Comparison of ENCODE assay signal across 11 cellular contexts in genomic region chr5:173396311-173396993, GRCh38.
DNase-seq lines count a peak whose midpoint lies in the region; ATAC-seq and TF ChIP-seq lines count a peak whose summit lies in the region.
"Had no signal": no experiment of that assay in that cellular context is flagged by ENCODE, and none has a peak within 500 bp of the region (broad histone marks: within the 10 kb centered on the region; RNA-seq: fewer than 3 reads in every experiment).

No MANE protein-coding gene starts in this region.

- H3K4me1 ChIP-seq in right atrium auricular region (no peaks in the 10 kb centered on the region), SK-N-SH (ENCODE audit: control insufficient read depth in 1 of 2, insufficient read depth in 2 of 2, low read depth in 1 of 2, low read length in 1 of 2) (no peaks in the 10 kb centered on the region)
- H3K4me1 ChIP-seq: parathyroid adenoma had no signal

- CTCF ChIA-PET in SK-N-SH (lab: Yijun Ruan, JAX), result interaction anchor here (1.2 kb wide), 1 partner anchor 11 kb away, joined by 3 read pairs; no protein-coding TSS in a partner anchor

- H3K9me3 ChIP-seq in right atrium auricular region, result peaks cover 0 to 3% of the 10 kb centered on the region in 2 donors
- H3K9me3 ChIP-seq in SK-N-SH, result no peaks in the 10 kb centered on the region

- peak; percentile 10 for ATAC-seq in Right ventricle myocardium superior (ENCODE audit: poor library complexity)
- ATAC-seq in GM21423 (IDR thresholded peaks at IDR 0.05; ENCODE audit: unreplicated experiment), result no peak

- POLR2A ChIA-PET in SK-N-SH (lab: Yijun Ruan, JAX), result no interaction called here

- H2AFZ ChIP-seq in SK-N-SH (ENCODE audit: low read depth), result no peak overlapping the region
- H2AFZ ChIP-seq: parathyroid adenoma had no signal

- H3K4me3 ChIP-seq in right atrium auricular region (no peak overlapping the region), SK-N-SH (ENCODE audit: low read depth in 2 of 2, low read length in 1 of 2) (no peak overlapping the region)

- DNase-seq in Right ventricle myocardium superior, result no peak
- DNase-seq in right atrium auricular region (ENCODE audit: low spot score), result no peak
- peak; percentile 44 for DNase-seq in SK-N-SH
- peak; percentile 30 to 50 for DNase-seq in hippocampal formation (lab: John Stamatoyannopoulos, UW)
- no peak for DNase-seq in stimulated activated CD4-positive, alpha-beta T cell treated with anti-CD3 and anti-CD28 coated beads, Interleukin-1b, Interleukin-23, amount 100 ng/mL, for 48 hours
- DNase-seq in NK-92 (lab: John Stamatoyannopoulos, UW; ENCODE audit: unreplicated experiment), result no peak
- no peak for DNase-seq in activated CD4-positive, CD25-positive, alpha-beta regulatory T cell treated with anti-CD3 and anti-CD28 coated beads, Interleukin-2, amount 50 U/mL, for 72 hours
- DNase-seq: CD8-positive, alpha-beta memory T cell; NCI-H345 had no signal

- no peak overlapping the region for H3K4me2 ChIP-seq in SK-N-SH

- no peak for TF ChIP-seq RAD21 in SK-N-SH (IDR thresholded peaks at IDR 0.05; ENCODE audit: low read length)

- no peaks in the 10 kb centered on the region for H3K36me3 ChIP-seq in right atrium auricular region
- no peaks in the 10 kb centered on the region for H3K36me3 ChIP-seq in SK-N-SH (replicated peaks in 1 of 2; ENCODE audit: control insufficient read depth in 1 of 2, insufficient read depth in 2 of 2, low read length in 1 of 2)

- H3K27me3 ChIP-seq in right atrium auricular region (no peaks in the 10 kb centered on the region), SK-N-SH (ENCODE audit: insufficient read depth) (no peaks in the 10 kb centered on the region; the same call in 1 of the 2 replicates)

- intact Hi-C loops in Right ventricle myocardium superior (cut with DNase I), result no loop called here

- 49% methylated on average over 8 of the region's 14 CpGs for WGBS in SK-N-SH (ENCODE audit: low lambda C conversion rate)

- no peaks in the 10 kb centered on the region for H3K9me2 ChIP-seq in SK-N-SH

- no peak for TF ChIP-seq CTCF in right atrium auricular region (IDR thresholded peaks at IDR 0.05)
- no peak; the same call in 1 of the 2 replicates for TF ChIP-seq CTCF in SK-N-SH (IDR thresholded peaks at IDR 0.05)

- H3K9ac ChIP-seq in SK-N-SH, result no peak overlapping the region
- H3K9ac ChIP-seq: parathyroid adenoma had no signal

- no peaks in the 10 kb centered on the region for H3K79me2 ChIP-seq in SK-N-SH (ENCODE audit: insufficient read depth)
- H3K79me2 ChIP-seq: parathyroid adenoma had no signal

- H3F3A ChIP-seq in SK-N-SH (replicated peaks; ENCODE audit: insufficient read depth), result no peaks in the 10 kb centered on the region

- TF ChIP-seq EP300 in SK-N-SH (IDR thresholded peaks at IDR 0.05; ENCODE audit: borderline replicate concordance in 1 of 2, low read depth in 1 of 2, low read length in 1 of 2), result no peak

- H3K27ac ChIP-seq in right atrium auricular region (no peak overlapping the region), SK-N-SH (ENCODE audit: low read depth in 2 of 2, low read length in 1 of 2) (no peak overlapping the region)
- H3K27ac ChIP-seq: parathyroid adenoma had no signal

- no peaks in the 10 kb centered on the region for H4K20me1 ChIP-seq in SK-N-SH (ENCODE audit: insufficient read depth)

TF ChIP-seq in SK-N-SH, 30 proteins besides CTCF, POLR2A, EP300 and RAD21:
- TF ChIP-seq, protein P1, sequence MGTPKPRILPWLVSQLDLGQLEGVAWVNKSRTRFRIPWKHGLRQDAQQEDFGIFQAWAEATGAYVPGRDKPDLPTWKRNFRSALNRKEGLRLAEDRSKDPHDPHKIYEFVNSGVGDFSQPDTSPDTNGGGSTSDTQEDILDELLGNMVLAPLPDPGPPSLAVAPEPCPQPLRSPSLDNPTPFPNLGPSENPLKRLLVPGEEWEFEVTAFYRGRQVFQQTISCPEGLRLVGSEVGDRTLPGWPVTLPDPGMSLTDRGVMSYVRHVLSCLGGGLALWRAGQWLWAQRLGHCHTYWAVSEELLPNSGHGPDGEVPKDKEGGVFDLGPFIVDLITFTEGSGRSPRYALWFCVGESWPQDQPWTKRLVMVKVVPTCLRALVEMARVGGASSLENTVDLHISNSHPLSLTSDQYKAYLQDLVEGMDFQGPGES (IDR thresholded peaks at IDR 0.05; ENCODE audit: low read depth, low read length), result no peak
- TF ChIP-seq RCOR1 (IDR thresholded peaks at IDR 0.05; ENCODE audit: low read length), result no peak
- TF ChIP-seq FOXM1 (IDR thresholded peaks at IDR 0.05; ENCODE audit: low read depth), result no peak
- no peak for TF ChIP-seq SMC3 (IDR thresholded peaks at IDR 0.05; ENCODE audit: low read depth, low read length)
- TF ChIP-seq USF1 (IDR thresholded peaks at IDR 0.05; ENCODE audit: borderline replicate concordance, low read depth), result no peak
- TF ChIP-seq SIN3A (IDR thresholded peaks at IDR 0.05; ENCODE audit: borderline replicate concordance, low read depth, low read length), result no peak
- TF ChIP-seq CHD2 (IDR thresholded peaks at IDR 0.05; ENCODE audit: low read length, partially characterized antibody), result no peak
- no peak for TF ChIP-seq JUND (IDR thresholded peaks at IDR 0.05)
- no peak for TF ChIP-seq POLR2AphosphoS5 (IDR thresholded peaks at IDR 0.05; ENCODE audit: low read depth, low read length)
- TF ChIP-seq ELF1 (IDR thresholded peaks at IDR 0.05), result no peak
- TF ChIP-seq RXRA (IDR thresholded peaks at IDR 0.05; ENCODE audit: borderline replicate concordance, low read depth), result no peak
- TF ChIP-seq MEF2A (IDR thresholded peaks at IDR 0.05; ENCODE audit: borderline replicate concordance, low read depth), result no peak
- no peak for TF ChIP-seq NRF1 (IDR thresholded peaks at IDR 0.05; ENCODE audit: low read depth, low read length)
- TF ChIP-seq YY1 (IDR thresholded peaks at IDR 0.05; ENCODE audit: low read depth), result no peak
- TF ChIP-seq EZH2phosphoT487 (IDR thresholded peaks at IDR 0.05; ENCODE audit: borderline replicate concordance, low read depth), result no peak
- TF ChIP-seq, protein P2, sequence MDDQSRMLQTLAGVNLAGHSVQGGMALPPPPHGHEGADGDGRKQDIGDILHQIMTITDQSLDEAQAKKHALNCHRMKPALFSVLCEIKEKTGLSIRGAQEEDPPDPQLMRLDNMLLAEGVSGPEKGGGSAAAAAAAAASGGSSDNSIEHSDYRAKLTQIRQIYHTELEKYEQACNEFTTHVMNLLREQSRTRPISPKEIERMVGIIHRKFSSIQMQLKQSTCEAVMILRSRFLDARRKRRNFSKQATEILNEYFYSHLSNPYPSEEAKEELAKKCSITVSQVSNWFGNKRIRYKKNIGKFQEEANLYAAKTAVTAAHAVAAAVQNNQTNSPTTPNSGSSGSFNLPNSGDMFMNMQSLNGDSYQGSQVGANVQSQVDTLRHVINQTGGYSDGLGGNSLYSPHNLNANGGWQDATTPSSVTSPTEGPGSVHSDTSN (IDR thresholded peaks at IDR 0.05), result no peak
- TF ChIP-seq RFX5 (IDR thresholded peaks at IDR 0.05; ENCODE audit: low read length), result no peak
- no peak for TF ChIP-seq FOSL2 (IDR thresholded peaks at IDR 0.05; ENCODE audit: borderline replicate concordance, low read depth)
- TF ChIP-seq FOXJ3 (CRISPR knock-in tag; IDR thresholded peaks at IDR 0.05), result no peak
- TF ChIP-seq MXI1 (IDR thresholded peaks at IDR 0.05; ENCODE audit: low read depth, low read length), result no peak

Comparison
In these comparisons a context has a peak if more than half of its experiments do, and no peak if none do; other contexts are left out.
1. DNase-seq: peak in SK-N-SH (single experiment) and hippocampal formation (2 of 2); none in Right ventricle myocardium superior (single experiment), right atrium auricular region (single experiment), stimulated activated CD4-positive, alpha-beta T cell treated with anti-CD3 and anti-CD28 coated beads, Interleukin-1b, Interleukin-23, amount 100 ng/mL, for 48 hours (single experiment), NK-92 (single experiment) and activated CD4-positive, CD25-positive, alpha-beta regulatory T cell treated with anti-CD3 and anti-CD28 coated beads, Interleukin-2, amount 50 U/mL, for 72 hours (single experiment).